ENCODE assay signal across 16 cellular contexts in the genomic region with DNA sequence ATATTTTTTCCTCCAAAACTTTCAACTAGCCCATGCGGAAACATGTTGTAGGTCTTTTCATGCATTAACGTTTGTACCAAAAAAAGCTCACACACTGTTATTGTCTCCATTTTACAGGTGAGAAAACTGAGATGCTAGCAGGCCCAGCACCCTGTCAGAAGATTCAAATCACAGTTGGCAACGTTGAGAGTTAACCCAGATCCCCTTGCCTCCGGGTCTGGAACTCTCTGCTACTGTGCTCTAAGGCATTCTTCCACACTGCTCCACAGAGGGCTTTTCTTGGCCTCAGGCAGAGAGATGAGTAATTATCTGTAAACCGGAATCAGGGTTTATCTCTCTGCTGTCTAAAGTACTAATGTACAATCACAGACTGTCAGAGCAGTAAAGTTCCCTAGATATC.
A peak's percentile ranks its signal among the peaks of the same experiment; 100 is the strongest.
DNase-seq lines count a peak whose midpoint lies in the region; ATAC-seq and TF ChIP-seq lines count a peak whose summit lies in the region.
"Had no signal": no experiment of that assay in that cellular context is flagged by ENCODE, and none has a peak within 500 bp of the region (broad histone marks: within the 10 kb centered on the region; RNA-seq: fewer than 3 reads in every experiment).

No MANE protein-coding gene starts in this region.

- H3K9me3 ChIP-seq in DOHH2 (ENCODE audit: control insufficient read depth, insufficient read depth, low read length) (no peaks in the 10 kb centered on the region), mesenchymal stem cell (ENCODE audit: control insufficient read depth, low read length) (no peaks in the 10 kb centered on the region)
- H3K9me3 ChIP-seq: gastrocnemius medialis, SJCRH30 had no signal

- H3K23ac ChIP-seq in mesenchymal stem cell (ENCODE audit: low read length in 2 of 2): no peak overlapping the region

- H3K18ac ChIP-seq in mesenchymal stem cell (ENCODE audit: low read depth in 1 of 2, low read length in 2 of 2): no peak overlapping the region

- H3K27me3 ChIP-seq in DOHH2 (ENCODE audit: control insufficient read depth, low read length) (no peaks in the 10 kb centered on the region), mesenchymal stem cell (ENCODE audit: control insufficient read depth in 1 of 2, insufficient read depth in 1 of 2, low read length in 2 of 2) (peaks cover 0 to 3% of the 10 kb centered on the region in 2 experiments)
- H3K27me3 ChIP-seq: gastrocnemius medialis, SJCRH30 had no signal

- intact Hi-C loops in lower leg skin (cut with DNase I; ENCODE audit: low total_unique reads): no loop called here

- peak overlapping the region; percentile 43 for H3K9ac ChIP-seq in mesenchymal stem cell (ENCODE audit: low read length)

- no peak overlapping the region for H3K4ac ChIP-seq in mesenchymal stem cell (ENCODE audit: low read depth in 1 of 2, low read length in 2 of 2)

- TF ChIP-seq POLR2A in lower leg skin (IDR thresholded peaks at IDR 0.05): no peak

- no peaks in the 10 kb centered on the region for H4K20me1 ChIP-seq in DOHH2 (ENCODE audit: control insufficient read depth, insufficient read depth, low read depth, low read length)

- no peak overlapping the region for H2BK120ac ChIP-seq in mesenchymal stem cell (ENCODE audit: low read depth, low read length)

- H3K4me3 ChIP-seq in DOHH2 (ENCODE audit: low read length) (peak overlapping the region; percentile 67), mesenchymal stem cell (ENCODE audit: insufficient read depth in 1 of 2, low read depth in 1 of 2, low read length in 2 of 2) (no peak overlapping the region), lower leg skin (ENCODE audit: low read depth, poor library complexity, severe bottlenecking) (no peak overlapping the region)
- H3K4me3 ChIP-seq: gastrocnemius medialis, SJCRH30 had no signal

- peak overlapping the region; percentile 99 for H3K27ac ChIP-seq in DOHH2 (ENCODE audit: low read depth, low read length)
- no peak overlapping the region for H3K27ac ChIP-seq in mesenchymal stem cell (ENCODE audit: low read length, poor library complexity, severe bottlenecking)
- H3K27ac ChIP-seq: SJCRH30 had no signal

- H3F3A ChIP-seq in DOHH2 (ENCODE audit: control insufficient read depth, insufficient read depth): peaks cover 75% of the 10 kb centered on the region

- peak overlapping the region; percentile 84 for H3K4me2 ChIP-seq in DOHH2 (ENCODE audit: low read length)
- H3K4me2 ChIP-seq in mesenchymal stem cell (ENCODE audit: low read length, poor library complexity, severe bottlenecking): no peak overlapping the region

- ATAC-seq in HG03457 (IDR thresholded peaks at IDR 0.05; ENCODE audit: unreplicated experiment) (no peak), GM21529 (IDR thresholded peaks at IDR 0.05; ENCODE audit: unreplicated experiment) (no peak)
- ATAC-seq: gastrocnemius medialis, left ventricle myocardium superior, sciatic nerve had no signal

- H2AK5ac ChIP-seq in mesenchymal stem cell (ENCODE audit: low read length, severe bottlenecking): no peak overlapping the region

- H3K9me2 ChIP-seq in DOHH2 (replicated peaks; ENCODE audit: control insufficient read depth, low read length): no peaks in the 10 kb centered on the region

- 59% methylated on average over 4 of the region's 5 CpGs for WGBS in mesenchymal stem cell
- 57 to 58% methylated on average over 5 of the region's 5 CpGs for WGBS in lower leg skin, 2 donors

- H2BK5ac ChIP-seq in mesenchymal stem cell (ENCODE audit: low read depth, low read length, poor library complexity, severe bottlenecking): no peak overlapping the region

- no peak overlapping the region for H4K8ac ChIP-seq in mesenchymal stem cell (ENCODE audit: low read length)

- DNase-seq in MV-4-11 (lab: John Stamatoyannopoulos, UW): peak; percentile 13
- peak; percentile 81 for DNase-seq in amniotic epithelial cell (ENCODE audit: low read depth)
- peak; percentile 71 for DNase-seq in mesenchymal stem cell
- no peak for DNase-seq in GM13977 (ENCODE audit: low spot score)
- no peak for DNase-seq in lower leg skin (ENCODE audit: low spot score in 2 of 2)
- DNase-seq: activated effector memory CD4-positive, alpha-beta T cell treated with anti-CD3 and anti-CD28 coated beads, Interleukin-2, amount 50 U/mL, for 16 hours; gastrocnemius medialis; left ventricle myocardium superior; NCI-H2227 treated with DMSO at 0.1 percent for 48 hours; SJCRH30; stimulated activated CD4-positive, alpha-beta T cell treated with anti-CD3 and anti-CD28 coated beads, Interleukin-1b, Interleukin-23, amount 100 ng/mL, for 48 hours; substantia nigra had no signal

- H3K14ac ChIP-seq in mesenchymal stem cell (ENCODE audit: low read length in 2 of 2): no peak overlapping the region

- no peak overlapping the region for H2BK12ac ChIP-seq in mesenchymal stem cell (ENCODE audit: low read length in 2 of 2)

- no peak overlapping the region for H4K91ac ChIP-seq in mesenchymal stem cell (ENCODE audit: low read length)

- H3K79me1 ChIP-seq in mesenchymal stem cell (replicated peaks; ENCODE audit: low read length, poor library complexity, severe bottlenecking): no peaks in the 10 kb centered on the region

- H3K36me3 ChIP-seq in DOHH2 (ENCODE audit: control insufficient read depth, low read length) (peaks cover 65% of the 10 kb centered on the region), mesenchymal stem cell (ENCODE audit: control insufficient read depth in 1 of 2, insufficient read depth in 2 of 2, low read depth in 1 of 2, low read length in 2 of 2) (no peaks in the 10 kb centered on the region)
- H3K36me3 ChIP-seq: gastrocnemius medialis, SJCRH30 had no signal

- H3K79me2 ChIP-seq in DOHH2 (ENCODE audit: control insufficient read depth, low read length): peaks cover 36% of the 10 kb centered on the region

- in situ Hi-C loops in GM13977 (cut with MboI; ENCODE audit: low pct_unique_long_range_greater_than_20kb, low sequenced_read_pairs, unreplicated experiment): no loop called here

- no peak overlapping the region for H2BK15ac ChIP-seq in mesenchymal stem cell (ENCODE audit: low read depth, poor library complexity, severe bottlenecking)

- no peak overlapping the region for H2AFZ ChIP-seq in mesenchymal stem cell (ENCODE audit: low read depth, low read length)

- H3K4me1 ChIP-seq in DOHH2 (ENCODE audit: control insufficient read depth, low read length) (peaks cover 100% of the 10 kb centered on the region), mesenchymal stem cell (ENCODE audit: control insufficient read depth, insufficient read depth, low read depth, low read length) (no peaks in the 10 kb centered on the region)
- H3K4me1 ChIP-seq: SJCRH30 had no signal

- no peak for TF ChIP-seq CTCF in DOHH2 (IDR thresholded peaks at IDR 0.05; ENCODE audit: low read depth, low read length, poor library complexity, severe bottlenecking)
- TF ChIP-seq CTCF in GM13977 (IDR thresholded peaks at IDR 0.05; ENCODE audit: extremely low read depth, insufficient read depth, missing control alignments): no peak
- no peak for TF ChIP-seq CTCF in lower leg skin (IDR thresholded peaks at IDR 0.05)

Comparison
In these comparisons a context has a peak if more than half of its experiments do, and no peak if none do; other contexts are left out.
1. DNase-seq: peak in MV-4-11 (single experiment), amniotic epithelial cell (single experiment) and mesenchymal stem cell (single experiment); none in GM13977 (single experiment) and lower leg skin (0 of 2).